8 cellular contexts compared by ENCODE assay signal in the genomic region with DNA sequence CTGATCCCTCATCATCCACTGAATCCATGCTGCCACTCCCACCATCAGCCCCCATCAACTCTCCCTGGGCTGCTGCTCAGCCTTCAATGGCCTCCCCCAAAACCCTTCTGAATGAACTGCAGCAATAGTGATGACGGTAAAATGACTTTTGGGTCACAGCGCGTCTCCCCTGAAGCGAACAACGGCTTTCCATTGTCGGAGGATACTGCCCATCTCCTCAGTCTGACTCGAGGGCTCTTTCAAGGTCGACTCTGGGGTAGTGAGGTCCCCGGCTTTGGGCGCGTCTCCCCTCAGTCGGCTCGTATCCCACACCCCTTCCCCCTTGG. TPM values are rescaled to one million over a fixed set of nuclear protein-coding genes. Genes with fewer than 3 reads are reported as not detected.
DNase-seq lines count a peak whose midpoint lies in the region; ATAC-seq, FAIRE-seq and TF ChIP-seq lines count a peak whose summit lies in the region.

No MANE protein-coding gene starts in this region.

- no peak for ATAC-seq in HG03565 (IDR thresholded peaks at IDR 0.05; ENCODE audit: unreplicated experiment)

- TF ChIP-seq POLR2A in GM12892 (IDR thresholded peaks at IDR 0.05; ENCODE audit: low read depth, low read length) = no peak

- no peak for TF ChIP-seq RAD21 in neural cell (conservative IDR thresholded peaks at IDR 0.05)

- 0 out of 2 replicates have a peak, but pooled peaks cover 4% of the 10 kb centered on the region for H3F3A ChIP-seq in Loucy (ENCODE audit: low read depth)
- H3F3A ChIP-seq in neural cell (ENCODE audit: insufficient read depth, low read length, poor library complexity, severe bottlenecking) = no peaks in the 10 kb centered on the region

- H3K9ac ChIP-seq in BLaER1 treated with 17β-estradiol and CSF1 and Interleukin-3, amounts not matched to agents 10 nM and 100 nM = peak overlapping the region; percentile 59 to 81 (median 75)
- H3K9ac ChIP-seq in Loucy (ENCODE audit: low read depth, low read length, poor library complexity, severe bottlenecking) (peak overlapping the region; percentile 87), duodenal mucosa (ENCODE audit: low read depth in 1 of 2, low read length in 2 of 2) (peak overlapping the region; percentile 62 to 96), neural cell (ENCODE audit: low read length) (peak overlapping the region; percentile 69)

- no peaks in the 10 kb centered on the region for H4K20me1 ChIP-seq in BLaER1 treated with 17β-estradiol and CSF1 and Interleukin-3, amounts not matched to agents 10 nM and 100 nM
- H4K20me1 ChIP-seq in Loucy (ENCODE audit: insufficient read depth, low read length, poor library complexity, severe bottlenecking) (no peaks in the 10 kb centered on the region), neural cell (ENCODE audit: insufficient read depth) (no peaks in the 10 kb centered on the region)

- peak overlapping the region; percentile 80 to 97 (median 89) for H3K4me2 ChIP-seq in BLaER1 treated with 17β-estradiol and CSF1 and Interleukin-3, amounts not matched to agents 10 nM and 100 nM
- peak overlapping the region; percentile 85 for H3K4me2 ChIP-seq in Loucy (ENCODE audit: low read depth, low read length, poor library complexity, severe bottlenecking)
- peak overlapping the region; percentile 89 for H3K4me2 ChIP-seq in neural cell (ENCODE audit: low read length)

- H3K9me2 ChIP-seq in Loucy (replicated peaks; ENCODE audit: low read depth, low read length) (no peaks in the 10 kb centered on the region), neural cell (ENCODE audit: insufficient read depth, low read length) (no peaks in the 10 kb centered on the region)

- no peak for TF ChIP-seq CTCF in Loucy (conservative IDR thresholded peaks at IDR 0.05; ENCODE audit: low read length)
- TF ChIP-seq CTCF in neural cell (IDR thresholded peaks at IDR 0.05; ENCODE audit: poor library complexity, severe bottlenecking) = no peak

- H2AFZ ChIP-seq in Loucy (ENCODE audit: low read length) = peak overlapping the region; percentile 66; the same call in 1 of the 2 replicates
- H2AFZ ChIP-seq in neural cell (ENCODE audit: low read depth, low read length) = peak overlapping the region; percentile 95

- H3K4me1 ChIP-seq in BLaER1 treated with 17β-estradiol and CSF1 and Interleukin-3, amounts not matched to agents 10 nM and 100 nM = peaks cover 11 to 18% (median 15%) of the 10 kb centered on the region in 10 experiments
- H3K4me1 ChIP-seq in Loucy (ENCODE audit: insufficient read depth, low read length, poor library complexity, severe bottlenecking) (peaks cover 40% of the 10 kb centered on the region), duodenal mucosa (ENCODE audit: control insufficient read depth in 1 of 2, insufficient read depth in 2 of 2, low read length in 2 of 2) (peaks cover 15 to 17% of the 10 kb centered on the region in 2 donors)

- no peaks in the 10 kb centered on the region for H3K36me3 ChIP-seq in BLaER1 treated with 17β-estradiol and CSF1 and Interleukin-3, amounts not matched to agents 10 nM and 100 nM
- no peaks in the 10 kb centered on the region for H3K36me3 ChIP-seq in Loucy (ENCODE audit: insufficient read depth, low read length)
- no peaks in the 10 kb centered on the region for H3K36me3 ChIP-seq in duodenal mucosa (ENCODE audit: control insufficient read depth in 1 of 2, insufficient read depth in 2 of 2, low read length in 2 of 2)
- no peaks in the 10 kb centered on the region for H3K36me3 ChIP-seq in neural cell (ENCODE audit: insufficient read depth, low read length)

- peak overlapping the region; percentile 62 to 80 (median 72) for H3K4me3 ChIP-seq in BLaER1 treated with 17β-estradiol and CSF1 and Interleukin-3, amounts not matched to agents 10 nM and 100 nM
- H3K4me3 ChIP-seq in Loucy (ENCODE audit: low read length, poor library complexity, severe bottlenecking) (peak overlapping the region; percentile 76), duodenal mucosa (ENCODE audit: low read depth in 1 of 2, low read length in 2 of 2) (peak overlapping the region; percentile 97 to 98), neural cell (ENCODE audit: low read length) (peak overlapping the region; percentile 82)

- peaks cover 8% of the 10 kb centered on the region for H3K79me2 ChIP-seq in Loucy (ENCODE audit: insufficient read depth, low read length)
- H3K79me2 ChIP-seq in neural cell (replicated peaks; ENCODE audit: insufficient read depth, low read length) = no peaks in the 10 kb centered on the region

- H3K27me3 ChIP-seq in BLaER1 treated with 17β-estradiol and CSF1 and Interleukin-3, amounts not matched to agents 10 nM and 100 nM = no peaks in the 10 kb centered on the region
- H3K27me3 ChIP-seq in Loucy (ENCODE audit: insufficient read depth, low read length, poor library complexity, severe bottlenecking) (no peaks in the 10 kb centered on the region), duodenal mucosa (ENCODE audit: control insufficient read depth in 1 of 2, insufficient read depth in 2 of 2, low read length in 2 of 2) (no peaks in the 10 kb centered on the region), neural cell (ENCODE audit: insufficient read depth, low read depth, low read length) (no peaks in the 10 kb centered on the region)

- no peaks in the 10 kb centered on the region for H3K9me3 ChIP-seq in BLaER1 treated with 17β-estradiol and CSF1 and Interleukin-3, amounts not matched to agents 10 nM and 100 nM (replicated peaks in 1 of 11)
- H3K9me3 ChIP-seq in Loucy (ENCODE audit: insufficient read depth, low read depth, low read length) (no peaks in the 10 kb centered on the region), duodenal mucosa (ENCODE audit: control insufficient read depth in 1 of 2, low read length in 2 of 2) (no peaks in the 10 kb centered on the region), neural cell (ENCODE audit: low read length) (no peaks in the 10 kb centered on the region)

- no peak for FAIRE-seq in GM12892 (lab: Jason Lieb, UNC)

- H3K27ac ChIP-seq in BLaER1 treated with 17β-estradiol and CSF1 and Interleukin-3, amounts not matched to agents 10 nM and 100 nM = peak overlapping the region; percentile 66 to 84 (median 75); a peak in 21 of 22 replicates
- H3K27ac ChIP-seq in duodenal mucosa (ENCODE audit: low read depth, low read length) = no peak overlapping the region
- peak overlapping the region; percentile 58 for H3K27ac ChIP-seq in neural cell (ENCODE audit: low read length)

- TF ChIP-seq EP300 in neural cell (conservative IDR thresholded peaks at IDR 0.05; ENCODE audit: poor library complexity, severe bottlenecking) = no peak

- no peak for DNase-seq in GM19238 (ENCODE audit: insufficient read length, low spot score)
- no peak for DNase-seq in GM12892 (ENCODE audit: insufficient read length)
- DNase-seq in putamen (ENCODE audit: low spot score) = no peak

TF ChIP-seq in neural cell, 6 proteins besides CTCF, POLR2A, EP300 and RAD21:
- no peak for TF ChIP-seq REST (IDR thresholded peaks at IDR 0.05; ENCODE audit: borderline replicate concordance)
- TF ChIP-seq EZH2 (IDR thresholded peaks at IDR 0.05; ENCODE audit: borderline replicate concordance, insufficient read depth, low read length, poor library complexity, severe bottlenecking) = no peak
- TF ChIP-seq SMC3 (conservative IDR thresholded peaks at IDR 0.05; ENCODE audit: poor library complexity) = no peak
- TF ChIP-seq MXI1 (conservative IDR thresholded peaks at IDR 0.05; ENCODE audit: poor library complexity, severe bottlenecking) = no peak
- TF ChIP-seq TAF1 (IDR thresholded peaks at IDR 0.05; ENCODE audit: low read depth) = no peak
- no peak for TF ChIP-seq POLR2AphosphoS5 (IDR thresholded peaks at IDR 0.05)

RNA-seq across cellular contexts. Expression of gene ZBTB38, which starts 57.2 kb away (rescaled TPM):
- polyA plus RNA-seq in neural cell = 14.8 and 18.7 TPM in 2 replicates
- 96.4 and 136 TPM in 2 replicates for polyA minus RNA-seq in neural cell
- 101 TPM for polyA plus RNA-seq in GM12892 (2012; ENCODE audit: missing spikeins)
